ENCODE assay signal across 35 cellular contexts in the genomic region with DNA sequence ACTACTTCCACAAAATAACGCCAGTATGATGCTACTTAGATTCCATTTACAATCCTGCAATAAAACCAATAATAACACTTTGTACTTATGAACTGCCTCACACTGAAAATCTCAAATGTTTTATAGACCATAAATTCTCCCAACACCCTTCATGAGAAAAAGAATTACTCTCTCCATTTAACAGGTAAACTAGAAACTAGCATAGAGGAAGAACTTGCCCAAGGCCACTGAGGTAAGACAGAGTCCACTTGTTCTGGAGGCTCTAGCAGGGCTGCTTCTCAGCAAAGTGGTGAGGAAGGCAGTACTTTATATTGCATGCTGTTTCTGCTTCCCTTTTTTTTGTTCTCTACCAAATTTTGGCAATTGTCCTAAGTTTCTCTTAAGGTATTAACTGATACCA. TPM values are rescaled to one million over a fixed set of nuclear protein-coding genes. Genes with fewer than 3 reads are reported as not detected.
"Had no signal": no experiment of that assay in that cellular context is flagged by ENCODE, and none has a peak within 500 bp of the region (broad histone marks: within the 10 kb centered on the region; RNA-seq: fewer than 3 reads in every experiment).

No MANE protein-coding gene starts in this region.

- FAIRE-seq: astrocyte, bronchial epithelial cell, endometrium, endothelial cell of umbilical vein had no signal

- ATAC-seq: activated CD4-positive, alpha-beta T cell treated with anti-CD3 and anti-CD28 coated beads for 36 hours; activated naive CD4-positive, alpha-beta T cell treated with anti-CD3 and anti-CD28 coated beads, Interleukin-2, amount 50 U/mL, for 72 hours; activated T-cell treated with anti-CD3 and anti-CD28 coated beads, Interleukin-2, amount 50 U/mL, for 72 hours; gastroesophageal sphincter; heart right ventricle; T-helper 17 cell had no signal

- H3K27me3 ChIP-seq: brain microvascular endothelial cell, gastroesophageal sphincter, hepatocyte had no signal

- H3K4me1 ChIP-seq: heart right ventricle had no signal

- H3K36me3 ChIP-seq: brain microvascular endothelial cell, esophagus squamous epithelium, gastroesophageal sphincter, heart right ventricle had no signal

- H3K4me3 ChIP-seq: esophagus squamous epithelium, gastroesophageal sphincter, heart right ventricle, hepatocyte had no signal

- H3K27ac ChIP-seq: brain microvascular endothelial cell, epithelial cell of prostate, esophagus squamous epithelium, gastroesophageal sphincter, heart right ventricle, hepatocyte had no signal

- H3K9me3 ChIP-seq: esophagus squamous epithelium, gastroesophageal sphincter, heart right ventricle had no signal

- DNase-seq: activated CD4-positive, alpha-beta memory T cell treated with anti-CD3 and anti-CD28 coated beads, Interleukin-2, amount 10 ng/mL, durations not matched to agents 7 days and 5 days; activated CD4-positive, alpha-beta T cell treated with anti-CD3 and anti-CD28 coated beads for 36 hours; activated CD4-positive, alpha-beta T cell treated with anti-CD3 and anti-CD28 coated beads, Interleukin-2, amount 10 ng/mL, durations not matched to agents 7 days and 5 days; activated CD4-positive, alpha-beta T cell treated with anti-CD3 and anti-CD28 coated beads, Interleukin-2, amount 50 U/mL, for 4 hours; activated CD4-positive, CD25-positive, alpha-beta regulatory T cell; activated CD4-positive, CD25-positive, alpha-beta regulatory T cell treated with anti-CD3 and anti-CD28 coated beads, Interleukin-2, amount 50 U/mL, for 72 hours; activated CD8-positive, alpha-beta memory T cell treated with anti-CD3 and anti-CD28 coated beads, Interleukin-2, amount 50 U/mL, for 48 hours; activated gamma-delta T cell; activated naive CD4-positive, alpha-beta T cell; activated naive CD4-positive, alpha-beta T cell treated with anti-CD3 and anti-CD28 coated beads, Interleukin-2, amount 10 ng/mL, durations not matched to agents 7 days and 5 days; activated naive CD8-positive, alpha-beta T cell treated with anti-CD3 and anti-CD28 coated beads, Interleukin-2, amount 10 ng/mL, durations not matched to agents 7 days and 5 days; activated T-cell treated with anti-CD3 and anti-CD28 coated beads for 4 hours; activated T-cell treated with anti-CD3 and anti-CD28 coated beads, Interleukin-2, amount 50 U/mL, for 24 hours; activated T-cell treated with anti-CD3 and anti-CD28 coated beads, Interleukin-2, amount 50 U/mL, for 72 hours; anterior cingulate cortex; brain microvascular endothelial cell; cortex of kidney; effector CD8-positive, alpha-beta T cell; esophagus squamous epithelium; foreskin melanocyte; heart right ventricle; T-helper 17 cell; T1000 had no signal

RNA-seq across cellular contexts. Expression of a gene that starts 11.5 kb away (rescaled TPM):
- total RNA-seq: activated CD4-positive, alpha-beta memory T cell treated with anti-CD3 and anti-CD28 coated beads, Interleukin-2, amount 10 ng/mL, durations not matched to agents 7 days and 5 days; activated CD4-positive, alpha-beta T cell treated with anti-CD3 and anti-CD28 coated beads for 36 hours; activated CD4-positive, alpha-beta T cell treated with anti-CD3 and anti-CD28 coated beads, Interleukin-2, amount 10 ng/mL, durations not matched to agents 7 days and 5 days; activated naive CD4-positive, alpha-beta T cell treated with anti-CD3 and anti-CD28 coated beads, Interleukin-2, amount 50 U/mL, for 72 hours; activated naive CD8-positive, alpha-beta T cell treated with anti-CD3 and anti-CD28 coated beads, Interleukin-2, amount 10 ng/mL, durations not matched to agents 7 days and 5 days; activated T-cell treated with anti-CD3 and anti-CD28 coated beads, Interleukin-2, amount 50 U/mL, for 72 hours; astrocyte; cardiac septum; dermis microvascular lymphatic vessel endothelial cell; endothelial cell of umbilical vein; fibroblast of villous mesenchyme; glomerular endothelial cell; T-helper 17 cell had no signal
- polyA plus RNA-seq: endothelial cell of umbilical vein, heart right ventricle had no signal
